Comparison of ENCODE assay signal across 2 cellular contexts in the genomic region with DNA sequence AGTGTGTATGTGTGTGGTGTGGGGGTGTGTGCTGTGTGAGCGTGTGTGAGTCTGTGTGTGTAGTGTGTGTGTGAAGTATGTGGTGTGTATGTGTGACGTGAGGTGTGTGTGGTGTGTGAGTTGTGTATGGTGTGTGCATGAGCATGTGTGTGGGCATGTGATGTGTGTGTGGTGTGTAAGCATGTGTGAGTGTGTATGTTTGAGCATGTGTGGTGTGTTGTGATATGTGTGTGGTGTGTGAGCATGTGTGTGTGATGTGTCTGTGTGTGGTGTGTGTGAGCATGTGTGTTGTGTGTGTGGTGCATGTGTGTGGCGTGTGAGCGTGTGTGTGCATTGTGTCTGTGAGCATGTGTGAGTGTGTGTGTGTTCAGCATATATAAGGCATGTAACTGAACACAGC.
TF ChIP-seq lines count a peak whose summit lies in the region.

No MANE protein-coding gene starts in this region.

TF ChIP-seq in IMR-90, 13 proteins besides CTCF, POLR2A, EP300 and RAD21:
- no peak for TF ChIP-seq USF2 (IDR thresholded peaks at IDR 0.05; ENCODE audit: low read depth, low read length)
- TF ChIP-seq SMC3 (IDR thresholded peaks at IDR 0.05; ENCODE audit: low read depth, low read length): no peak

TF ChIP-seq in H1, 55 proteins besides CTCF, POLR2A, EP300 and RAD21:
- no peak for TF ChIP-seq CEBPB (IDR thresholded peaks at IDR 0.05; ENCODE audit: low read depth, low read length)
- TF ChIP-seq CBX8 (IDR thresholded peaks at IDR 0.05; ENCODE audit: borderline replicate concordance, low read depth, low read length): no peak
- TF ChIP-seq POU5F1 (IDR thresholded peaks at IDR 0.05; ENCODE audit: low read depth, low read length): no peak
- TF ChIP-seq SP2 (IDR thresholded peaks at IDR 0.05; ENCODE audit: low read length): no peak
- no peak for TF ChIP-seq NANOG (IDR thresholded peaks at IDR 0.05; ENCODE audit: insufficient read depth, low read depth, low read length, poor library complexity, severe bottlenecking)
TF ChIP-seq in H1: peak in this region for 0.
